8 cellular contexts compared by ENCODE assay signal in genomic region chr3:71444028-71444860, GRCh38.
DNase-seq lines count a peak whose midpoint lies in the region; ATAC-seq and TF ChIP-seq lines count a peak whose summit lies in the region.

No MANE protein-coding gene starts in this region.

- peaks cover 73% of the 10 kb centered on the region for H3K79me2 ChIP-seq in Loucy (ENCODE audit: insufficient read depth, low read length)

- POLR2A ChIA-PET in activated CD8-positive, alpha-beta T cell treated with anti-CD3 and anti-CD28 coated beads, Interleukin-2, amount 10 ng/mL, durations not matched to agents 7 days and 5 days (lab: Charles Lee): interaction anchor here (0.5 to 6.3 kb wide), 12 partner anchors 8 to 140 kb away, joined by 3 to 60 read pairs (median 5); partner anchors contain the start of gene FOXP1

- no peak for TF ChIP-seq POLR2A in gastrocnemius medialis (IDR thresholded peaks at IDR 0.05)

- H3K4me2 ChIP-seq in Loucy (ENCODE audit: low read depth, low read length, poor library complexity, severe bottlenecking): peak overlapping the region; percentile 78

- no peaks in the 10 kb centered on the region for H3K27me3 Mint-ChIP-seq in activated CD8-positive, alpha-beta T cell treated with anti-CD3 and anti-CD28 coated beads, Interleukin-2, amount 10 ng/mL, durations not matched to agents 7 days and 5 days (ENCODE audit: low read depth)

- H3K4me3 ChIP-seq in GM12865 (ENCODE audit: low read depth, low read length) (no peak overlapping the region), Loucy (ENCODE audit: low read length, poor library complexity, severe bottlenecking) (peak overlapping the region; percentile 58), fibroblast of mammary gland (ENCODE audit: control insufficient read depth, low read depth, low read length) (no peak overlapping the region), gastrocnemius medialis (no peak overlapping the region)

- DNase-seq in GM12865 (ENCODE audit: low read depth) (peak; percentile 77), H4 (ENCODE audit: low spot score) (peak; percentile 76), fibroblast of mammary gland (ENCODE audit: low read depth) (peak; percentile 72), gastrocnemius medialis (peak in 1 of 2 donors; percentile 30), NCI-H1417 (lab: John Stamatoyannopoulos, UW) (no peak), iPS-NIHi7 (ENCODE audit: extremely low spot score) (no peak)
- peak; percentile 88 for DNase-seq in activated CD8-positive, alpha-beta T cell treated with anti-CD3 and anti-CD28 coated beads, Interleukin-2, amount 10 ng/mL, durations not matched to agents 7 days and 5 days

- H3F3A ChIP-seq in Loucy (ENCODE audit: low read depth): peaks cover 20% of the 10 kb centered on the region

- no peak overlapping the region for H2AFZ ChIP-seq in Loucy (ENCODE audit: low read length)

- TF ChIP-seq CTCF in GM12865 (IDR thresholded peaks at IDR 0.05; ENCODE audit: insufficient read depth, low read depth, low read length, missing control alignments) (no peak), Loucy (conservative IDR thresholded peaks at IDR 0.05; ENCODE audit: low read length) (no peak), fibroblast of mammary gland (conservative IDR thresholded peaks at IDR 0.05; ENCODE audit: control insufficient read depth, insufficient read depth, low read depth, low read length) (no peak), gastrocnemius medialis (IDR thresholded peaks at IDR 0.05 in 4 of 5, conservative IDR thresholded peaks at IDR 0.05 in 1 of 5) (no peak)

- peak overlapping the region; percentile 84 for H3K9ac ChIP-seq in Loucy (ENCODE audit: low read depth, low read length, poor library complexity, severe bottlenecking)

- H3K9me3 ChIP-seq in Loucy (ENCODE audit: insufficient read depth, low read depth, low read length) (no peaks in the 10 kb centered on the region), gastrocnemius medialis (no peaks in the 10 kb centered on the region)

- H3K9me3 Mint-ChIP-seq in activated CD8-positive, alpha-beta T cell treated with anti-CD3 and anti-CD28 coated beads, Interleukin-2, amount 10 ng/mL, durations not matched to agents 7 days and 5 days (ENCODE audit: insufficient read depth): no peaks in the 10 kb centered on the region

- peak overlapping the region; percentile 99 for H3K27ac Mint-ChIP-seq in activated CD8-positive, alpha-beta T cell treated with anti-CD3 and anti-CD28 coated beads, Interleukin-2, amount 10 ng/mL, durations not matched to agents 7 days and 5 days

- no peaks in the 10 kb centered on the region for H3K36me3 ChIP-seq in Loucy (ENCODE audit: insufficient read depth, low read length)
- no peaks in the 10 kb centered on the region for H3K36me3 ChIP-seq in gastrocnemius medialis

- intact Hi-C loops in gastrocnemius medialis (cut with DNase I; ENCODE audit: low total_unique reads): no loop called here

- H3K4me1 Mint-ChIP-seq in activated CD8-positive, alpha-beta T cell treated with anti-CD3 and anti-CD28 coated beads, Interleukin-2, amount 10 ng/mL, durations not matched to agents 7 days and 5 days (ENCODE audit: low read depth): peaks cover 95% of the 10 kb centered on the region

- no peaks in the 10 kb centered on the region for H3K27me3 ChIP-seq in Loucy (ENCODE audit: insufficient read depth, low read length, poor library complexity, severe bottlenecking)
- H3K27me3 ChIP-seq in gastrocnemius medialis: no peaks in the 10 kb centered on the region

- peaks cover 22% of the 10 kb centered on the region for H3K36me3 Mint-ChIP-seq in activated CD8-positive, alpha-beta T cell treated with anti-CD3 and anti-CD28 coated beads, Interleukin-2, amount 10 ng/mL, durations not matched to agents 7 days and 5 days (ENCODE audit: low read depth)

- no peaks in the 10 kb centered on the region for H3K9me2 ChIP-seq in Loucy (replicated peaks; ENCODE audit: low read depth, low read length)

- H3K4me1 ChIP-seq in Loucy (ENCODE audit: insufficient read depth, low read length, poor library complexity, severe bottlenecking): peaks cover 92% of the 10 kb centered on the region
- peaks cover 4 to 39% of the 10 kb centered on the region in 2 donors for H3K4me1 ChIP-seq in gastrocnemius medialis

- H4K20me1 ChIP-seq in Loucy (ENCODE audit: insufficient read depth, low read length, poor library complexity, severe bottlenecking): no peaks in the 10 kb centered on the region

- ATAC-seq in activated CD8-positive, alpha-beta T cell treated with anti-CD3 and anti-CD28 coated beads, Interleukin-2, amount 10 ng/mL, durations not matched to agents 7 days and 5 days: peak; percentile 78
- ATAC-seq in gastrocnemius medialis: peak; percentile 8 to 28

- in situ Hi-C loops in gastrocnemius medialis (cut with MboI; ENCODE audit: low sequenced_read_pairs in 4 of 4): no loop called here

- peak overlapping the region; percentile 76 for H3K4me3 Mint-ChIP-seq in activated CD8-positive, alpha-beta T cell treated with anti-CD3 and anti-CD28 coated beads, Interleukin-2, amount 10 ng/mL, durations not matched to agents 7 days and 5 days

- peak overlapping the region in 3 of 4 donors; percentile 8 to 44 (median 26) for H3K27ac ChIP-seq in gastrocnemius medialis

- CTCF ChIA-PET in activated CD8-positive, alpha-beta T cell treated with anti-CD3 and anti-CD28 coated beads, Interleukin-2, amount 10 ng/mL, durations not matched to agents 7 days and 5 days (lab: Charles Lee): interaction anchor here (0.7 to 3.8 kb wide), 13 partner anchors 7 to 138 kb away, joined by 3 to 18 read pairs (median 4); no protein-coding TSS in a partner anchor

Comparison
In these comparisons a context has a peak if more than half of its experiments do, and no peak if none do; other contexts are left out.
1. DNase-seq: peak in GM12865 (single experiment), H4 (single experiment), activated CD8-positive, alpha-beta T cell treated with anti-CD3 and anti-CD28 coated beads, Interleukin-2, amount 10 ng/mL, durations not matched to agents 7 days and 5 days (single experiment) and fibroblast of mammary gland (single experiment); none in NCI-H1417 (0 of 3) and iPS-NIHi7 (single experiment).